Comparison of ENCODE assay signal across 1 cellular context in the genomic region with DNA sequence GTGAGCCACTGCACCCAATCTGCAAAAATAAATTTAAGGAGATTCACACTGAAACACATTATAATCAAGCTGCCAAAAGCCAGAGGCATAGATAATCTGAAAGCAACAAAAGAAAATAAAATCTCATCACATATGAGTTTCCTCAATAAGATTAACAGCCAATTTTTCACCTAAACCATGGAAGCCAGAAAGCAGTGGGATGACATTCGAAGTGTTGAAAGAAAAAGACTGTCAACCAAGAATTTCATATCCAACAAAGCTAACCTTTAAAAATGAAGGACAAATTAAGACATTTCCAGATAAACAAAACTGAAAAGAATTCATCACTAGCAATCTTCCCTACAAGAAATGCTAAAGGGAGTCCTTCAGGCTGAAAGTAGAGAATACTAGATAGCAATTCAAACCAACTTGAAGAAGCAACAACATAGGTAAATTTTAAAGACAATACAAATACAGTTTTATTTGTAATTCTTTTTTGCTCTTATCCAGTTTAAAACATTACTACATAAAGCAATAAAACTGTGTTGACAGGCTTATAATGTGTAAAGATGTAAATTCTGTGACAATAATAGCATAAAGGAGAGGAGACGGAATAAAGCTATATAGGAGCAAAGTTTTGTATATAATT.
TF ChIP-seq lines count a peak whose summit lies in the region.

No MANE protein-coding gene starts in this region.

TF ChIP-seq in K562, 482 proteins besides CTCF, POLR2A, EP300 and RAD21 (continued from another document):
- TF ChIP-seq, protein P1, sequence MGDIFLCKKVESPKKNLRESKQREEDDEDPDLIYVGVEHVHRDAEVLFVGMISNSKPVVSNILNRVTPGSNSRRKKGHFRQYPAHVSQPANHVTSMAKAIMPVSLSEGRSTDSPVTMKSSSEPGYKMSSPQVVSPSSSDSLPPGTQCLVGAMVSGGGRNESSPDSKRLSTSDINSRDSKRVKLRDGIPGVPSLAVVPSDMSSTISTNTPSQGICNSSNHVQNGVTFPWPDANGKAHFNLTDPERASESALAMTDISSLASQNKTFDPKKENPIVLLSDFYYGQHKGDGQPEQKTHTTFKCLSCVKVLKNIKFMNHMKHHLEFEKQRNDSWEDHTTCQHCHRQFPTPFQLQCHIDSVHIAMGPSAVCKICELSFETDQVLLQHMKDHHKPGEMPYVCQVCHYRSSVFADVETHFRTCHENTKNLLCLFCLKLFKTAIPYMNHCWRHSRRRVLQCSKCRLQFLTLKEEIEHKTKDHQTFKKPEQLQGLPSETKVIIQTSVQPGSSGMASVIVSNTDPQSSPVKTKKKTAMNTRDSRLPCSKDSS (IDR thresholded peaks at IDR 0.05; ENCODE audit: low read depth, partially characterized antibody) = peak; percentile 97
- peak; percentile 74; the same call in 1 of the 2 replicates for TF ChIP-seq XRCC3 (IDR thresholded peaks at IDR 0.05)
- peak; percentile 21; the same call in 1 of the 2 replicates for TF ChIP-seq PML (IDR thresholded peaks at IDR 0.05; ENCODE audit: low read length)
- peak; percentile 98 for TF ChIP-seq CBX5 (IDR thresholded peaks at IDR 0.05; ENCODE audit: borderline replicate concordance, low read depth)
- no peak for TF ChIP-seq ZNF232 (CRISPR knock-in tag; IDR thresholded peaks at IDR 0.05)
- 0 out of 2 replicates have a peak, but pooled peaks have one; percentile 27 for TF ChIP-seq LEF1 (IDR thresholded peaks at IDR 0.05)
- peak in 1 of 2 experiments; percentile 84; a peak in 3 of 4 replicates for TF ChIP-seq TRIM24 (IDR thresholded peaks at IDR 0.05)
- TF ChIP-seq CBX1 (IDR thresholded peaks at IDR 0.05; ENCODE audit: low read depth) = peak; percentile 88; the same call in 1 of the 2 replicates
- no peak for TF ChIP-seq HNRNPLL (IDR thresholded peaks at IDR 0.05; ENCODE audit: low read depth, low read length, poor library complexity, severe bottlenecking)
- TF ChIP-seq NBN (IDR thresholded peaks at IDR 0.05; ENCODE audit: low read depth) = peak; percentile 41; the same call in 1 of the 2 replicates
- TF ChIP-seq ZEB2 (IDR thresholded peaks at IDR 0.05) = peak; percentile 68; the same call in 1 of the 2 replicates
- TF ChIP-seq ZNF282 (CRISPR knock-in tag; IDR thresholded peaks at IDR 0.05) = no peak
- peak in 1 of 2 experiments; percentile 95; a peak in 2 of 4 replicates for TF ChIP-seq HDAC1 (IDR thresholded peaks at IDR 0.05)
- TF ChIP-seq NFATC3 (IDR thresholded peaks at IDR 0.05) = no peak
